34 cellular contexts compared by ENCODE assay signal in genomic region chr7:66269978-66270377, GRCh38.
"Had no signal": no experiment of that assay in that cellular context is flagged by ENCODE, and none has a peak within 500 bp of the region (broad histone marks: within the 10 kb centered on the region; RNA-seq: fewer than 3 reads in every experiment).

No MANE protein-coding gene starts in this region.

- H3K27ac Mint-ChIP-seq: activated CD4-positive, alpha-beta memory T cell treated with anti-CD3 and anti-CD28 coated beads for 36 hours; activated CD4-positive, alpha-beta T cell treated with anti-CD3 and anti-CD28 coated beads for 36 hours; activated CD4-positive, alpha-beta T cell treated with anti-CD3 and anti-CD28 coated beads, Interleukin-2, amount 10 ng/mL, durations not matched to agents 24 days and 14 days; activated CD8-positive, alpha-beta memory T cell treated with anti-CD3 and anti-CD28 coated beads, Interleukin-2, amount 10 ng/mL, durations not matched to agents 7 days and 5 days; activated CD8-positive, alpha-beta T cell treated with anti-CD3 and anti-CD28 coated beads, Interleukin-2, amount 10 ng/mL, durations not matched to agents 7 days and 5 days; activated naive CD4-positive, alpha-beta T cell treated with anti-CD3 and anti-CD28 coated beads, Interleukin-2, amount 10 ng/mL, durations not matched to agents 7 days and 5 days; activated naive CD4-positive, alpha-beta T cell treated with anti-CD3 and anti-CD28 coated beads, Interleukin-2, amount 50 U/mL, for 72 hours; activated naive CD8-positive, alpha-beta T cell treated with anti-CD3 and anti-CD28 coated beads, Interleukin-2, amount 10 ng/mL, durations not matched to agents 7 days and 5 days; activated T-cell treated with anti-CD3 and anti-CD28 coated beads, Interleukin-2, amount 50 U/mL, for 72 hours; brain; T-helper 17 cell; T-helper 2 cell treated with Interferon-gamma antibody and Interleukin-4, amounts not matched to agents 5 μg/mL and 100 μg/mL, for 36 hours had no signal

- DNase-seq: activated CD4-positive, alpha-beta memory T cell treated with anti-CD3 and anti-CD28 coated beads for 36 hours; activated CD4-positive, alpha-beta T cell treated with anti-CD3 and anti-CD28 coated beads for 36 hours; activated CD4-positive, alpha-beta T cell treated with anti-CD3 and anti-CD28 coated beads, Interleukin-2, amount 10 ng/mL, durations not matched to agents 24 days and 14 days; activated CD4-positive, CD25-positive, alpha-beta regulatory T cell; activated CD4-positive, CD25-positive, alpha-beta regulatory T cell treated with anti-CD3 and anti-CD28 coated beads, Interleukin-2, amount 50 U/mL, for 72 hours; activated CD8-positive, alpha-beta memory T cell treated with anti-CD3 and anti-CD28 coated beads, Interleukin-2, amount 10 ng/mL, durations not matched to agents 7 days and 5 days; activated CD8-positive, alpha-beta memory T cell treated with anti-CD3 and anti-CD28 coated beads, Interleukin-2, amount 50 U/mL, for 4 hours; activated CD8-positive, alpha-beta T cell treated with anti-CD3 and anti-CD28 coated beads, Interleukin-2, amount 10 ng/mL, durations not matched to agents 7 days and 5 days; activated gamma-delta T cell; activated naive CD4-positive, alpha-beta T cell; activated naive CD4-positive, alpha-beta T cell treated with anti-CD3 and anti-CD28 coated beads, Interleukin-2, amount 10 ng/mL, durations not matched to agents 7 days and 5 days; activated naive CD8-positive, alpha-beta T cell treated with anti-CD3 and anti-CD28 coated beads, Interleukin-2, amount 10 ng/mL, durations not matched to agents 7 days and 5 days; activated T-cell treated with anti-CD3 and anti-CD28 coated beads, Interleukin-2, amount 50 U/mL, for 1 hour; activated T-cell treated with anti-CD3 and anti-CD28 coated beads, Interleukin-2, amount 50 U/mL, for 72 hours; central memory CD4-positive, alpha-beta T cell; cerebellar nuclear complex; colonic mucosa; effector CD8-positive, alpha-beta T cell; esophagus squamous epithelium; foreskin melanocyte; T-helper 1 cell; T-helper 17 cell; T1000; WERI-Rb-1 had no signal

- ATAC-seq: activated CD4-positive, alpha-beta T cell treated with anti-CD3 and anti-CD28 coated beads for 36 hours; activated CD8-positive, alpha-beta memory T cell treated with anti-CD3 and anti-CD28 coated beads, Interleukin-2, amount 10 ng/mL, durations not matched to agents 7 days and 5 days; activated CD8-positive, alpha-beta T cell treated with anti-CD3 and anti-CD28 coated beads, Interleukin-2, amount 10 ng/mL, durations not matched to agents 7 days and 5 days; activated naive CD4-positive, alpha-beta T cell treated with anti-CD3 and anti-CD28 coated beads, Interleukin-2, amount 50 U/mL, for 72 hours; activated T-cell treated with anti-CD3 and anti-CD28 coated beads, Interleukin-2, amount 50 U/mL, for 72 hours; gastroesophageal sphincter; T-helper 17 cell had no signal

- H3K36me3 Mint-ChIP-seq: activated CD8-positive, alpha-beta memory T cell treated with anti-CD3 and anti-CD28 coated beads, Interleukin-2, amount 10 ng/mL, durations not matched to agents 7 days and 5 days had no signal

- H3K4me3 ChIP-seq: ascending aorta, breast epithelium, cardiac muscle cell, colonic mucosa, esophagus squamous epithelium, gastroesophageal sphincter had no signal

- H3K27me3 Mint-ChIP-seq: activated CD4-positive, alpha-beta T cell treated with anti-CD3 and anti-CD28 coated beads for 36 hours; activated CD4-positive, alpha-beta T cell treated with anti-CD3 and anti-CD28 coated beads, Interleukin-2, amount 10 ng/mL, durations not matched to agents 24 days and 14 days; activated naive CD4-positive, alpha-beta T cell treated with anti-CD3 and anti-CD28 coated beads, Interleukin-2, amount 10 ng/mL, durations not matched to agents 7 days and 5 days; activated naive CD8-positive, alpha-beta T cell treated with anti-CD3 and anti-CD28 coated beads, Interleukin-2, amount 10 ng/mL, durations not matched to agents 7 days and 5 days; brain had no signal

- FAIRE-seq: endometrium, endothelial cell of umbilical vein had no signal

- H3K27me3 ChIP-seq: ascending aorta, breast epithelium, cardiac muscle cell, colonic mucosa, esophagus squamous epithelium, gastroesophageal sphincter had no signal

- H3K4me1 Mint-ChIP-seq: activated CD4-positive, alpha-beta T cell treated with anti-CD3 and anti-CD28 coated beads for 36 hours; activated CD4-positive, alpha-beta T cell treated with anti-CD3 and anti-CD28 coated beads, Interleukin-2, amount 10 ng/mL, durations not matched to agents 24 days and 14 days; activated CD8-positive, alpha-beta memory T cell treated with anti-CD3 and anti-CD28 coated beads, Interleukin-2, amount 10 ng/mL, durations not matched to agents 7 days and 5 days; activated naive CD4-positive, alpha-beta T cell treated with anti-CD3 and anti-CD28 coated beads, Interleukin-2, amount 10 ng/mL, durations not matched to agents 7 days and 5 days; brain; T-helper 17 cell had no signal

- H3K4me1 ChIP-seq: breast epithelium, colonic mucosa had no signal

- H3K9me3 ChIP-seq: colonic mucosa had no signal

- H3K27ac ChIP-seq: ascending aorta, breast epithelium, cardiac muscle cell, colonic mucosa, epithelial cell of prostate, esophagus squamous epithelium, gastroesophageal sphincter, WERI-Rb-1 had no signal

- H3K36me3 ChIP-seq: ascending aorta, breast epithelium, cardiac muscle cell, colonic mucosa, esophagus squamous epithelium, gastroesophageal sphincter, WERI-Rb-1 had no signal

- H3K4me3 Mint-ChIP-seq: activated CD4-positive, alpha-beta memory T cell treated with anti-CD3 and anti-CD28 coated beads for 36 hours; activated CD4-positive, alpha-beta T cell treated with anti-CD3 and anti-CD28 coated beads for 36 hours; activated CD4-positive, alpha-beta T cell treated with anti-CD3 and anti-CD28 coated beads, Interleukin-2, amount 10 ng/mL, durations not matched to agents 24 days and 14 days; activated CD8-positive, alpha-beta memory T cell treated with anti-CD3 and anti-CD28 coated beads, Interleukin-2, amount 10 ng/mL, durations not matched to agents 7 days and 5 days; activated CD8-positive, alpha-beta T cell treated with anti-CD3 and anti-CD28 coated beads, Interleukin-2, amount 10 ng/mL, durations not matched to agents 7 days and 5 days; activated naive CD4-positive, alpha-beta T cell treated with anti-CD3 and anti-CD28 coated beads, Interleukin-2, amount 10 ng/mL, durations not matched to agents 7 days and 5 days; activated naive CD8-positive, alpha-beta T cell treated with anti-CD3 and anti-CD28 coated beads, Interleukin-2, amount 10 ng/mL, durations not matched to agents 7 days and 5 days; activated T-cell treated with anti-CD3 and anti-CD28 coated beads, Interleukin-2, amount 50 U/mL, for 72 hours; brain; T-helper 17 cell; T-helper 2 cell treated with Interferon-gamma antibody and Interleukin-4, amounts not matched to agents 5 μg/mL and 100 μg/mL, for 36 hours had no signal
